Comparison of ENCODE assay signal across 8 cellular contexts in the genomic region with DNA sequence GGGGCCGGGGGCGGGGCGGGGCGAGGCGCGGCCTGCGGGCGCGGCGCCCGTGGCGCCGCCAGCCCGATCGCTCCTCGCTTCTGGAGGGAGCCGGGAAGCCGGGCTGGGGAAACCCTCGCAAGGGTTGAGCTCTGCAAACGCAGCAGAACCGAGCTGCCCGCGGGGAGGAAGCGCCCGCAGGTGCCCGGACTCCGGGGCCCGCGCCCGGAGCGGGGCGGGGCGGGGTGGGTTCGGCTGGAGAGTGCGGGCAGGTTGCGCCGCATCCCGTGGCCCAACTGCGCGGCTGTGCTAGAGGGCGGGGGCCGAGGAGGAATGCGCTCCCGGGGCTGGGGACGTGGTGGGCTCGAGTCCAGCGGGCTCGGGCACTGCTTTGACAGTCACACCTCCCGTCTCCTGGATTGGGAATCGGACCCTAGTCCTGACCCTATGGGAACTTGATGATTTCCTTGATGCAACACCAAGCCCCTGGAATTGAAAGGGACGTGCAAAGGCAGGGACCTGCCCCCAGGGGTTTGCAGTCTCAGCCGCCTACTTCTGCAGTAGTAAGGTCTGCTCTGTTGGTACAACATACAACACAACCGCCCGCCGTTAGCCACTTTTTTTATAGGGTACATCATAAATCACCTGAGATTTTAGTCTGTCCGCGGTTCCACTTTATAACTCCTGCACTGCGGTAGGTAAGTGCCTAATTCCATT. TPM values are rescaled to one million over a fixed set of nuclear protein-coding genes. Genes with fewer than 3 reads are reported as not detected.
DNase-seq lines count a peak whose midpoint lies in the region; ATAC-seq, FAIRE-seq and TF ChIP-seq lines count a peak whose summit lies in the region.

No MANE protein-coding gene starts in this region.

- H3K4me1 ChIP-seq in Caco-2 (peaks cover 29% of the 10 kb centered on the region), small intestine (ENCODE audit: control insufficient read depth in 2 of 2, insufficient read depth in 1 of 2, low read depth in 1 of 2, low read length in 1 of 2) (peaks cover 5 to 15% of the 10 kb centered on the region in 2 donors)

- CTCF ChIA-PET in Caco-2 (lab: Charles Lee) = no interaction called here

- no peak for FAIRE-seq in small intestine (lab: Jason Lieb, UNC)

- no peak overlapping the region for H3K27ac Mint-ChIP-seq in Caco-2 (ENCODE audit: unreplicated experiment)

- DNase-seq in Caco-2 (peak; percentile 59 to 70), T-helper 9 cell (peak; percentile 40), cardiac fibroblast (ENCODE audit: low read depth in 2 of 2) (peak; percentile 69 to 75), inferior parietal cortex (ENCODE audit: extremely low spot score) (peak; percentile 49), small intestine (peak; percentile 53), foreskin melanocyte (no peak)

- peaks cover 17% of the 10 kb centered on the region for H3K4me1 Mint-ChIP-seq in Caco-2 (ENCODE audit: low read depth, unreplicated experiment)

- no peaks in the 10 kb centered on the region for H3K9me3 ChIP-seq in Caco-2
- no peaks in the 10 kb centered on the region for H3K9me3 ChIP-seq in small intestine (ENCODE audit: control insufficient read depth, low read depth)

- no peaks in the 10 kb centered on the region for H3K27me3 Mint-ChIP-seq in Caco-2 (ENCODE audit: insufficient read depth, unreplicated experiment)

- H3K27me3 ChIP-seq in Caco-2 (replicated peaks; ENCODE audit: control insufficient read depth, insufficient read depth, low read length) (no peaks in the 10 kb centered on the region), small intestine (ENCODE audit: control insufficient read depth in 2 of 2, insufficient read depth in 2 of 2, low read length in 2 of 2) (no peaks in the 10 kb centered on the region)

- ATAC-seq in GM19452 (IDR thresholded peaks at IDR 0.05; ENCODE audit: unreplicated experiment) (peak; percentile 65), HG03521 (IDR thresholded peaks at IDR 0.05; ENCODE audit: unreplicated experiment) (peak; percentile 44)

- peak overlapping the region; percentile 67 for H3K4me3 Mint-ChIP-seq in Caco-2 (ENCODE audit: unreplicated experiment)

- H3K27ac ChIP-seq in small intestine (ENCODE audit: low read depth in 1 of 2, low read length in 1 of 2) = peak overlapping the region; percentile 95 to 97

- H3K36me3 Mint-ChIP-seq in Caco-2 (ENCODE audit: insufficient read depth, unreplicated experiment) = peaks cover 18% of the 10 kb centered on the region

- H3K4me3 ChIP-seq in Caco-2 (ENCODE audit: low read depth, low read length) (peak overlapping the region; percentile 70), cardiac fibroblast (replicated peaks in 1 of 2; ENCODE audit: low read depth in 2 of 2, low read length in 2 of 2) (peak overlapping the region; percentile 34 to 56), small intestine (ENCODE audit: low read depth in 1 of 2, low read length in 2 of 2) (peak overlapping the region; percentile 84 to 91)

- TF ChIP-seq CTCF in Caco-2 (IDR thresholded peaks at IDR 0.05; ENCODE audit: insufficient read depth in 1 of 2, low read depth in 1 of 2, low read length in 1 of 2, severe bottlenecking in 1 of 2, unreplicated experiment in 1 of 2) (no peak), cardiac fibroblast (IDR thresholded peaks at IDR 0.05; ENCODE audit: low read depth, low read length) (no peak)

- 1 to 2% (median 1%) methylated on average over 47 to 58 of the region's 58 CpGs for WGBS in small intestine, 3 donors

- no peaks in the 10 kb centered on the region for H3K9me3 Mint-ChIP-seq in Caco-2 (ENCODE audit: unreplicated experiment)

- no TSS peak for BruUV-seq in Caco-2 (replicated peaks; lab: Mats Ljungman, UMichigan)

- intact Hi-C loops in Caco-2 (cut with micrococcal nuclease; ENCODE audit: unreplicated experiment) = loop anchor here (1.0 to 2.0 kb wide), 2 partner anchors 38 to 91 kb away; no protein-coding TSS in a partner anchor

- POLR2A ChIA-PET in Caco-2 (lab: Charles Lee) = interaction anchor here (0.5 to 0.6 kb wide), 2 partner anchors 28 to 68 kb away, joined by 3 to 4 read pairs; no protein-coding TSS in a partner anchor

- H3K36me3 ChIP-seq in Caco-2 (ENCODE audit: control insufficient read depth, insufficient read depth, low read length) = peaks cover 6% of the 10 kb centered on the region; the same call in 1 of the 2 replicates
- H3K36me3 ChIP-seq in small intestine (ENCODE audit: control insufficient read depth in 2 of 2, insufficient read depth in 2 of 2, low read length in 2 of 2) = peaks cover 8 to 15% of the 10 kb centered on the region in 2 donors

RNA-seq across cellular contexts. Expression of a gene that starts 34.3 kb away (rescaled TPM):
- total RNA-seq in Caco-2 (2022) = 72.7 and 74.1 TPM in 2 replicates
- polyA plus RNA-seq in small intestine = 10 to 100 TPM; 11.9 to 24.9 (median 18.8) TPM
